ENCODE assay signal across 16 cellular contexts in the genomic region with DNA sequence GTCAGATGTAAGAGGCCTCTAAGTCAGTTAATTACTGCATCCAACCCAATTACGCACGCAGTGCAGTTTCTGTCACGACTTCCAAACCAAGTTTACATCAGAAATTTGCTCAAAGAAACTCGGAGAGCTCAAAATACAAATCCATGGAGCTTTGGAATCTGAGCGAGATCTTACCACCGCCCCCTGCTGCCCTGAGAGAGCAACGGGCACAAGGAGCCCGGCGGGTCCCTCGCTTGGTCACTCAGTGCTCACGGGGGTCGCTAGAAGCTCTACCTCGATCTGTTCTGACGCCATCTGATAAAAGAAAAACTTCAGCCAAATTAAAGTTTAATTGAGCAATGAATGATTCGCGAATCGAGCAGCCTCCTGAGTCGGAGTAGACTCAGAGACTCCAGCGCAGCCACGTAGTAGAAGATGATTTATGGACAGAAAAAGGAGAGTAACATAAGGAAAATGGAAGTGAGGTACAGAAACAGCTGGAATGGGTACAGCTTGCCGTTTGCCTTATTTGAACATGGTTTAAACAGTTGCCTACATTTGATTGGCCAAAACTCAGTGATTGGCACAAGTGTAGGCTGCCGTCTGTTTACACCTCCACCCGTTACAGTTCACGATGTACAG.
DNase-seq lines count a peak whose midpoint lies in the region; ATAC-seq and TF ChIP-seq lines count a peak whose summit lies in the region.
"Had no signal": no experiment of that assay in that cellular context is flagged by ENCODE, and none has a peak within 500 bp of the region (broad histone marks: within the 10 kb centered on the region; RNA-seq: fewer than 3 reads in every experiment).

No MANE protein-coding gene starts in this region.

- ATAC-seq in GM23338 (peak; percentile 96), GM18907 (IDR thresholded peaks at IDR 0.05; ENCODE audit: unreplicated experiment) (no peak), GM19395 (IDR thresholded peaks at IDR 0.05; ENCODE audit: unreplicated experiment) (no peak)
- no peak for ATAC-seq in central memory CD8-positive, alpha-beta T cell (replicated peaks; ENCODE audit: extremely low read depth, poor library complexity, severe bottlenecking)

- H2BK120ac ChIP-seq in mesendoderm (ENCODE audit: low read depth, low read length): no peak overlapping the region

- H4K5ac ChIP-seq in mesendoderm (ENCODE audit: low read length): no peak overlapping the region

- H3K4me1 ChIP-seq in GM23338 (ENCODE audit: insufficient read depth) (0 out of 2 replicates have a peak, but pooled peaks cover 3% of the 10 kb centered on the region), mesendoderm (ENCODE audit: control insufficient read depth, low read depth, low read length) (no peaks in the 10 kb centered on the region)
- no peaks in the 10 kb centered on the region for H3K4me1 ChIP-seq in CD8-positive, alpha-beta memory T cell (ENCODE audit: insufficient read depth, low read length)
- H3K4me1 ChIP-seq: tibial nerve had no signal

- H3K56ac ChIP-seq in mesendoderm (ENCODE audit: low read length): peak overlapping the region; percentile 22

- no peak overlapping the region for H3K4me3 Mint-ChIP-seq in GM23338
- no peak overlapping the region for H3K4me3 Mint-ChIP-seq in central memory CD8-positive, alpha-beta T cell
- no peak overlapping the region for H3K4me3 Mint-ChIP-seq in CD8-positive, alpha-beta memory T cell
- H3K4me3 Mint-ChIP-seq: activated naive CD4-positive, alpha-beta T cell treated with anti-CD3 and anti-CD28 coated beads, Interleukin-2, amount 50 U/mL, for 24 hours had no signal

- no peaks in the 10 kb centered on the region for H3K79me2 ChIP-seq in GM23338 (replicated peaks; ENCODE audit: insufficient read depth)
- H3K79me2 ChIP-seq in mesendoderm (ENCODE audit: control insufficient read depth, insufficient read depth, low read length): no peaks in the 10 kb centered on the region

- no CpG with 5 or more reads among the region's 24 CpGs for WGBS in mesendoderm (ENCODE audit: extremely low coverage, insufficient coverage, low lambda C conversion rate)

- CTCF ChIA-PET in AG04449 (lab: Yijun Ruan, JAX): interaction anchor here (1.1 to 2.6 kb wide), 3 partner anchors 9 to 12 kb away, joined by 3 to 5 read pairs (median 3); no protein-coding TSS in a partner anchor
- CTCF ChIA-PET in CD8-positive, alpha-beta memory T cell (lab: Charles Lee): no interaction called here

- no peaks in the 10 kb centered on the region for H4K20me1 ChIP-seq in GM23338 (replicated peaks; ENCODE audit: insufficient read depth)
- H4K20me1 ChIP-seq: BLaER1 treated with 17β-estradiol and CSF1 and Interleukin-3, amounts not matched to agents 10 nM and 100 nM had no signal

- no peak overlapping the region for H3K9ac ChIP-seq in mesendoderm (ENCODE audit: low read length)
- H3K9ac ChIP-seq: BLaER1 treated with 17β-estradiol and CSF1 and Interleukin-3, amounts not matched to agents 10 nM and 100 nM had no signal

- H2AK5ac ChIP-seq in mesendoderm (ENCODE audit: low read length): no peak overlapping the region

- no peaks in the 10 kb centered on the region for H3F3A ChIP-seq in GM23338 (replicated peaks; ENCODE audit: low read depth)

- H3K4me3 ChIP-seq in AG04449 (ENCODE audit: low read depth, low read length) (no peak overlapping the region), GM23338 (no peak overlapping the region), mesendoderm (ENCODE audit: low read length) (no peak overlapping the region)
- no peak overlapping the region for H3K4me3 ChIP-seq in CD8-positive, alpha-beta memory T cell (ENCODE audit: low read length)
- H3K4me3 ChIP-seq: BLaER1 treated with 17β-estradiol and CSF1 and Interleukin-3, amounts not matched to agents 10 nM and 100 nM; tibial nerve had no signal

- POLR2A ChIA-PET in AG04449 (lab: Yijun Ruan, JAX): no interaction called here
- POLR2A ChIA-PET in CD8-positive, alpha-beta memory T cell (lab: Charles Lee): no interaction called here

- H3K27me3 Mint-ChIP-seq in GM23338 (ENCODE audit: insufficient read depth, low read depth, poor library complexity): peaks cover 2% of the 10 kb centered on the region
- H3K27me3 Mint-ChIP-seq in central memory CD8-positive, alpha-beta T cell: no peaks in the 10 kb centered on the region
- peaks cover 0 to 15% of the 10 kb centered on the region in 2 donors for H3K27me3 Mint-ChIP-seq in CD8-positive, alpha-beta memory T cell

- no peak overlapping the region for H3K23ac ChIP-seq in mesendoderm (ENCODE audit: low read length)

- TF ChIP-seq CTCF in AG04449 (IDR thresholded peaks at IDR 0.05; ENCODE audit: insufficient read depth, low read length, missing control alignments) (peak; percentile 13), GM23338 (conservative IDR thresholded peaks at IDR 0.05; ENCODE audit: low read depth in 2 of 2) (peak; percentile 74 to 76)

- no peak overlapping the region for H3K18ac ChIP-seq in mesendoderm (ENCODE audit: low read length)

- peak overlapping the region; percentile 99 for H4K8ac ChIP-seq in mesendoderm (ENCODE audit: low read depth, low read length)

- H3K9me3 ChIP-seq in CD8-positive, alpha-beta memory T cell (ENCODE audit: low read length): no peaks in the 10 kb centered on the region
- H3K9me3 ChIP-seq: tibial nerve had no signal

- no peak overlapping the region for H3K27ac ChIP-seq in GM23338 (ENCODE audit: low read depth)
- H3K27ac ChIP-seq in mesendoderm (ENCODE audit: low read depth, low read length): no peak overlapping the region
- H3K27ac ChIP-seq in CD8-positive, alpha-beta memory T cell (ENCODE audit: low read depth, low read length): no peak overlapping the region
- H3K27ac ChIP-seq: BLaER1 treated with 17β-estradiol and CSF1 and Interleukin-3, amounts not matched to agents 10 nM and 100 nM; epithelial cell of prostate; tibial nerve had no signal

- no peaks in the 10 kb centered on the region for H3K36me3 ChIP-seq in GM23338 (ENCODE audit: insufficient read depth)
- no peaks in the 10 kb centered on the region for H3K36me3 ChIP-seq in mesendoderm (ENCODE audit: control insufficient read depth, insufficient read depth, low read length)
- no peaks in the 10 kb centered on the region for H3K36me3 ChIP-seq in CD8-positive, alpha-beta memory T cell (ENCODE audit: insufficient read depth, low read length)
- H3K36me3 ChIP-seq: BLaER1 treated with 17β-estradiol and CSF1 and Interleukin-3, amounts not matched to agents 10 nM and 100 nM; tibial nerve had no signal

- no peak overlapping the region for H2BK5ac ChIP-seq in mesendoderm (ENCODE audit: low read length)

- H3K27me3 ChIP-seq in GM23338 (ENCODE audit: insufficient read depth): no peaks in the 10 kb centered on the region
- no peaks in the 10 kb centered on the region for H3K27me3 ChIP-seq in mesendoderm (ENCODE audit: insufficient read depth, low read length, poor library complexity)
- H3K27me3 ChIP-seq in CD8-positive, alpha-beta memory T cell (ENCODE audit: insufficient read depth, low read length, poor library complexity, severe bottlenecking): no peaks in the 10 kb centered on the region
- H3K27me3 ChIP-seq: BLaER1 treated with 17β-estradiol and CSF1 and Interleukin-3, amounts not matched to agents 10 nM and 100 nM had no signal

- H2BK15ac ChIP-seq in mesendoderm (replicated peaks; ENCODE audit: low read depth): no peak overlapping the region

- H3K4me1 Mint-ChIP-seq in GM23338: peaks cover 9% of the 10 kb centered on the region; the same call in 2 of the 3 replicates
- H3K4me1 Mint-ChIP-seq in central memory CD8-positive, alpha-beta T cell: no peaks in the 10 kb centered on the region
- H3K4me1 Mint-ChIP-seq in CD8-positive, alpha-beta memory T cell: no peaks in the 10 kb centered on the region
- H3K4me1 Mint-ChIP-seq: activated naive CD4-positive, alpha-beta T cell treated with anti-CD3 and anti-CD28 coated beads, Interleukin-2, amount 50 U/mL, for 24 hours had no signal

- H3K79me1 ChIP-seq in mesendoderm (ENCODE audit: low read length): no peaks in the 10 kb centered on the region

- H3K9me2 ChIP-seq in GM23338 (ENCODE audit: insufficient read depth): peaks cover 6% of the 10 kb centered on the region

- no peak for DNase-seq in AG04449 (ENCODE audit: low read depth, low spot score)
- DNase-seq in GM23338 (ENCODE audit: low spot score): peak; percentile 86
- no peak for DNase-seq in central memory CD8-positive, alpha-beta T cell (ENCODE audit: low spot score in 2 of 2)
- peak; percentile 74 for DNase-seq in mesendoderm
- no peak for DNase-seq in CD8-positive, alpha-beta memory T cell
- DNase-seq in COLO668 (lab: John Stamatoyannopoulos, UW; ENCODE audit: unreplicated experiment): no peak
- DNase-seq: activated CD8-positive, alpha-beta memory T cell treated with anti-CD3 and anti-CD28 coated beads, Interleukin-2, amount 50 U/mL, for 4 hours; mammary epithelial cell; NCI-H2081; stimulated activated CD4-positive, alpha-beta T cell treated with anti-CD3 and anti-CD28 coated beads, Interleukin-15, amount 100 ng/mL, for 24 hours had no signal

- no peak overlapping the region; the same call in 1 of the 2 replicates for H3K27ac Mint-ChIP-seq in GM23338
- peak overlapping the region; percentile 78 for H3K27ac Mint-ChIP-seq in central memory CD8-positive, alpha-beta T cell (ENCODE audit: low read depth)
- H3K27ac Mint-ChIP-seq in CD8-positive, alpha-beta memory T cell: no peak overlapping the region
- H3K27ac Mint-ChIP-seq: activated naive CD4-positive, alpha-beta T cell treated with anti-CD3 and anti-CD28 coated beads, Interleukin-2, amount 50 U/mL, for 24 hours had no signal

- no peak overlapping the region for H3K4ac ChIP-seq in mesendoderm (ENCODE audit: low read depth, low read length)

- H3K4me2 ChIP-seq in GM23338 (no peak overlapping the region), mesendoderm (ENCODE audit: low read length) (no peak overlapping the region)
- H3K4me2 ChIP-seq: BLaER1 treated with 17β-estradiol and CSF1 and Interleukin-3, amounts not matched to agents 10 nM and 100 nM had no signal

- peak overlapping the region; percentile 75; the same call in 1 of the 2 replicates for H2AFZ ChIP-seq in GM23338

- H3K9me3 Mint-ChIP-seq in GM23338: no peaks in the 10 kb centered on the region; the same call in 2 of the 3 replicates
- no peaks in the 10 kb centered on the region for H3K9me3 Mint-ChIP-seq in central memory CD8-positive, alpha-beta T cell
- H3K9me3 Mint-ChIP-seq in CD8-positive, alpha-beta memory T cell: no peaks in the 10 kb centered on the region
- H3K9me3 Mint-ChIP-seq: activated naive CD4-positive, alpha-beta T cell treated with anti-CD3 and anti-CD28 coated beads, Interleukin-2, amount 50 U/mL, for 24 hours had no signal

- H3K36me3 Mint-ChIP-seq in GM23338 (ENCODE audit: low read depth): no peaks in the 10 kb centered on the region
- H3K36me3 Mint-ChIP-seq in central memory CD8-positive, alpha-beta T cell (ENCODE audit: insufficient read depth): no peaks in the 10 kb centered on the region
- H3K36me3 Mint-ChIP-seq in CD8-positive, alpha-beta memory T cell: no peaks in the 10 kb centered on the region
- H3K36me3 Mint-ChIP-seq: activated naive CD4-positive, alpha-beta T cell treated with anti-CD3 and anti-CD28 coated beads, Interleukin-2, amount 50 U/mL, for 24 hours had no signal

TF ChIP-seq in GM23338, 12 proteins besides CTCF, POLR2A, EP300 and RAD21 (continues in another document):
- TF ChIP-seq EZH2phosphoT487 (IDR thresholded peaks at IDR 0.05; ENCODE audit: unreplicated experiment) (no peak), POLR2AphosphoS5 (IDR thresholded peaks at IDR 0.05; ENCODE audit: low read depth) (no peak)

Comparison
In these comparisons a context has a peak if more than half of its experiments do, and no peak if none do; other contexts are left out.
1. DNase-seq: peak in GM23338 (single experiment) and mesendoderm (single experiment); none in AG04449 (single experiment), central memory CD8-positive, alpha-beta T cell (0 of 2), CD8-positive, alpha-beta memory T cell (0 of 5) and COLO668 (single experiment).